1 cellular context compared by ENCODE assay signal in the genomic region with DNA sequence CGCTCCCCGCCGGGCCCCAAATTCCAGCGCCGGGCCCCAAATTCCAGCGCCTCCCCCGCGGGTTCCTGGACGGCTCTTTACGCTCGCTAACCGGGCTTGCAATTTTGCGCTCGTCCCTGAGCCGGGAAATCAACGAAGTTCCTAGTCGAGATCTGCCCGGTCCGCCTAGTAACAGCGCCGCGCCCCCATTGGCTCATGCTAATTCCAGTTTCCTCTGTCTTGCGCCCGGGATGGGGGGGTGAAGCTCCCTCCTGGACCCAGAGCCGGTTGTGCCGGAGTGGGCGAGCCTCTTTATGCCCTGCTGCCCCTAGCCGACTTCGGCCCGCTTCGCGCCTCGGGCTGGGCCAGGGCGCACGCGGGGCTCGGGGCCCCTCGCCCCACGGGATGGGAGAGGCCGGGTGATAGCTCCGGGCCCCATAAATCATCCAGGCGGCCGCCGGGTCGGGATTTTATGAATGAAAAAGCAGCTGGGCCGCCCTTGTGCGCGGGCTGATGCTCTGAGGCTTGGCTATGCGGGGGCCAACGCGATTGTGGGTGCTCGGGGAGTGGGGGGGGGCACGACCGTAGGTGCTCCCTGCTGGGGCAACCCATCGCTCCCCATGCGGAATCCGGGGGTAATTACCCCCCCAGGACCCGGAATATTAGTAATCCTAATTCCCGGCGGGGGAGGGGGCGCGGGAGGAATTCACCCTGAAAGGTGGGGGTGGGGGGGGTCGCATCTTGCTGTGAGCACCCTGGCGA.
A peak's percentile ranks its signal among the peaks of the same experiment; 100 is the strongest.
TF ChIP-seq lines count a peak whose summit lies in the region.

No MANE protein-coding gene starts in this region.

TF ChIP-seq in HepG2, 621 proteins besides CTCF, POLR2A, EP300 and RAD21 (continued from another document and continues in another):
- TF ChIP-seq, protein P1, sequence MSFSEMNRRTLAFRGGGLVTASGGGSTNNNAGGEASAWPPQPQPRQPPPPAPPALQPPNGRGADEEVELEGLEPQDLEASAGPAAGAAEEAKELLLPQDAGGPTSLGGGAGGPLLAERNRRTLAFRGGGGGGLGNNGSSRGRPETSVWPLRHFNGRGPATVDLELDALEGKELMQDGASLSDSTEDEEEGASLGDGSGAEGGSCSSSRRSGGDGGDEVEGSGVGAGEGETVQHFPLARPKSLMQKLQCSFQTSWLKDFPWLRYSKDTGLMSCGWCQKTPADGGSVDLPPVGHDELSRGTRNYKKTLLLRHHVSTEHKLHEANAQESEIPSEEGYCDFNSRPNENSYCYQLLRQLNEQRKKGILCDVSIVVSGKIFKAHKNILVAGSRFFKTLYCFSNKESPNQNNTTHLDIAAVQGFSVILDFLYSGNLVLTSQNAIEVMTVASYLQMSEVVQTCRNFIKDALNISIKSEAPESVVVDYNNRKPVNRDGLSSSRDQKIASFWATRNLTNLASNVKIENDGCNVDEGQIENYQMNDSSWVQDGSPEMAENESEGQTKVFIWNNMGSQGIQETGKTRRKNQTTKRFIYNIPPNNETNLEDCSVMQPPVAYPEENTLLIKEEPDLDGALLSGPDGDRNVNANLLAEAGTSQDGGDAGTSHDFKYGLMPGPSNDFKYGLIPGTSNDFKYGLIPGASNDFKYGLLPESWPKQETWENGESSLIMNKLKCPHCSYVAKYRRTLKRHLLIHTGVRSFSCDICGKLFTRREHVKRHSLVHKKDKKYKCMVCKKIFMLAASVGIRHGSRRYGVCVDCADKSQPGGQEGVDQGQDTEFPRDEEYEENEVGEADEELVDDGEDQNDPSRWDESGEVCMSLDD (CRISPR knock-in tag; IDR thresholded peaks at IDR 0.05; ENCODE audit: borderline replicate concordance): peak; percentile 72
- TF ChIP-seq SAFB2 (CRISPR knock-in tag; IDR thresholded peaks at IDR 0.05; ENCODE audit: borderline replicate concordance, low read depth) (no peak), ATAD3A (CRISPR knock-in tag; IDR thresholded peaks at IDR 0.05) (no peak), RELA (CRISPR knock-in tag; IDR thresholded peaks at IDR 0.05) (no peak), MTA1 (CRISPR knock-in tag; IDR thresholded peaks at IDR 0.05; ENCODE audit: borderline replicate concordance) (0 out of 2 replicates have a peak, but pooled peaks have one; percentile 45), NFYC (CRISPR knock-in tag; IDR thresholded peaks at IDR 0.05) (peak; percentile 80), HOXA9 (CRISPR knock-in tag; IDR thresholded peaks at IDR 0.05; ENCODE audit: borderline replicate concordance) (no peak), AGO1 (IDR thresholded peaks at IDR 0.05; ENCODE audit: low read depth, low read length, poor library complexity, severe bottlenecking) (peak; percentile 52), LCORL (IDR thresholded peaks at IDR 0.05) (no peak), LCORL (CRISPR knock-in tag; IDR thresholded peaks at IDR 0.05) (peak; percentile 72), ZNF557 (CRISPR knock-in tag; IDR thresholded peaks at IDR 0.05) (no peak), ZZZ3 (CRISPR knock-in tag; IDR thresholded peaks at IDR 0.05; ENCODE audit: borderline replicate concordance) (no peak), ZNF747 (CRISPR knock-in tag; IDR thresholded peaks at IDR 0.05; ENCODE audit: borderline replicate concordance) (no peak), ZNF510 (CRISPR knock-in tag; IDR thresholded peaks at IDR 0.05; ENCODE audit: low read depth) (no peak), MXI1 (IDR thresholded peaks at IDR 0.05; ENCODE audit: borderline replicate concordance, low read depth, low read length) (no peak), KLF6 (CRISPR knock-in tag; IDR thresholded peaks at IDR 0.05) (no peak), HNRNPUL1 (IDR thresholded peaks at IDR 0.05; ENCODE audit: low read depth, low read length) (no peak), MTA3 (CRISPR knock-in tag; IDR thresholded peaks at IDR 0.05) (no peak), ZNF17 (CRISPR knock-in tag; IDR thresholded peaks at IDR 0.05) (no peak), ZNF761 (CRISPR knock-in tag; conservative IDR thresholded peaks at IDR 0.05) (no peak), EEA1 (CRISPR knock-in tag; IDR thresholded peaks at IDR 0.05; ENCODE audit: borderline replicate concordance) (no peak), BCL6 (CRISPR knock-in tag; IDR thresholded peaks at IDR 0.05) (peak; percentile 44; the same call in 1 of the 2 replicates), SNAPC2 (CRISPR knock-in tag; IDR thresholded peaks at IDR 0.05) (no peak), ZNF160 (CRISPR knock-in tag; IDR thresholded peaks at IDR 0.05) (no peak), RBFOX2 (IDR thresholded peaks at IDR 0.05; ENCODE audit: low read depth, low read length) (peak; percentile 94), RFX1 (IDR thresholded peaks at IDR 0.05) (no peak), ZNF30 (CRISPR knock-in tag; IDR thresholded peaks at IDR 0.05) (no peak), ISL2 (CRISPR knock-in tag; IDR thresholded peaks at IDR 0.05) (peak; percentile 40; the same call in 1 of the 2 replicates), ZNF383 (CRISPR knock-in tag; IDR thresholded peaks at IDR 0.05; ENCODE audit: borderline replicate concordance) (no peak), JDP2 (CRISPR knock-in tag; IDR thresholded peaks at IDR 0.05; ENCODE audit: borderline replicate concordance) (no peak), ZNF589 (CRISPR knock-in tag; conservative IDR thresholded peaks at IDR 0.05) (no peak), ZNF232 (CRISPR knock-in tag; IDR thresholded peaks at IDR 0.05; ENCODE audit: borderline replicate concordance) (0 out of 2 replicates have a peak, but pooled peaks have one; percentile 58), RCOR2 (CRISPR knock-in tag; IDR thresholded peaks at IDR 0.05) (0 out of 2 replicates have a peak, but pooled peaks have one; percentile 35), ARNT2 (CRISPR knock-in tag; IDR thresholded peaks at IDR 0.05; ENCODE audit: low read depth) (no peak), PCBP1 (IDR thresholded peaks at IDR 0.05; ENCODE audit: borderline replicate concordance, low read depth, low read length) (no peak), SKI (IDR thresholded peaks at IDR 0.05; ENCODE audit: partially characterized antibody) (no peak)
- TF ChIP-seq, protein P2, sequence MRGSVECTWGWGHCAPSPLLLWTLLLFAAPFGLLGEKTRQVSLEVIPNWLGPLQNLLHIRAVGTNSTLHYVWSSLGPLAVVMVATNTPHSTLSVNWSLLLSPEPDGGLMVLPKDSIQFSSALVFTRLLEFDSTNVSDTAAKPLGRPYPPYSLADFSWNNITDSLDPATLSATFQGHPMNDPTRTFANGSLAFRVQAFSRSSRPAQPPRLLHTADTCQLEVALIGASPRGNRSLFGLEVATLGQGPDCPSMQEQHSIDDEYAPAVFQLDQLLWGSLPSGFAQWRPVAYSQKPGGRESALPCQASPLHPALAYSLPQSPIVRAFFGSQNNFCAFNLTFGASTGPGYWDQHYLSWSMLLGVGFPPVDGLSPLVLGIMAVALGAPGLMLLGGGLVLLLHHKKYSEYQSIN (CRISPR knock-in tag; IDR thresholded peaks at IDR 0.05; ENCODE audit: borderline replicate concordance): no peak
- TF ChIP-seq, protein P3, sequence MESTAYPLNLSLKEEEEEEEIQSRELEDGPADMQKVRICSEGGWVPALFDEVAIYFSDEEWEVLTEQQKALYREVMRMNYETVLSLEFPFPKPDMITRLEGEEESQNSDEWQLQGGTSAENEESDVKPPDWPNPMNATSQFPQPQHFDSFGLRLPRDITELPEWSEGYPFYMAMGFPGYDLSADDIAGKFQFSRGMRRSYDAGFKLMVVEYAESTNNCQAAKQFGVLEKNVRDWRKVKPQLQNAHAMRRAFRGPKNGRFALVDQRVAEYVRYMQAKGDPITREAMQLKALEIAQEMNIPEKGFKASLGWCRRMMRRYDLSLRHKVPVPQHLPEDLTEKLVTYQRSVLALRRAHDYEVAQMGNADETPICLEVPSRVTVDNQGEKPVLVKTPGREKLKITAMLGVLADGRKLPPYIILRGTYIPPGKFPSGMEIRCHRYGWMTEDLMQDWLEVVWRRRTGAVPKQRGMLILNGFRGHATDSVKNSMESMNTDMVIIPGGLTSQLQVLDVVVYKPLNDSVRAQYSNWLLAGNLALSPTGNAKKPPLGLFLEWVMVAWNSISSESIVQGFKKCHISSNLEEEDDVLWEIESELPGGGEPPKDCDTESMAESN (CRISPR knock-in tag; conservative IDR thresholded peaks at IDR 0.05): 0 out of 2 replicates have a peak, but pooled peaks have one; percentile 25
- TF ChIP-seq, protein P4, sequence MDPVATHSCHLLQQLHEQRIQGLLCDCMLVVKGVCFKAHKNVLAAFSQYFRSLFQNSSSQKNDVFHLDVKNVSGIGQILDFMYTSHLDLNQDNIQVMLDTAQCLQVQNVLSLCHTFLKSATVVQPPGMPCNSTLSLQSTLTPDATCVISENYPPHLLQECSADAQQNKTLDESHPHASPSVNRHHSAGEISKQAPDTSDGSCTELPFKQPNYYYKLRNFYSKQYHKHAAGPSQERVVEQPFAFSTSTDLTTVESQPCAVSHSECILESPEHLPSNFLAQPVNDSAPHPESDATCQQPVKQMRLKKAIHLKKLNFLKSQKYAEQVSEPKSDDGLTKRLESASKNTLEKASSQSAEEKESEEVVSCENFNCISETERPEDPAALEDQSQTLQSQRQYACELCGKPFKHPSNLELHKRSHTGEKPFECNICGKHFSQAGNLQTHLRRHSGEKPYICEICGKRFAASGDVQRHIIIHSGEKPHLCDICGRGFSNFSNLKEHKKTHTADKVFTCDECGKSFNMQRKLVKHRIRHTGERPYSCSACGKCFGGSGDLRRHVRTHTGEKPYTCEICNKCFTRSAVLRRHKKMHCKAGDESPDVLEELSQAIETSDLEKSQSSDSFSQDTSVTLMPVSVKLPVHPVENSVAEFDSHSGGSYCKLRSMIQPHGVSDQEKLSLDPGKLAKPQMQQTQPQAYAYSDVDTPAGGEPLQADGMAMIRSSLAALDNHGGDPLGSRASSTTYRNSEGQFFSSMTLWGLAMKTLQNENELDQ (CRISPR knock-in tag; IDR thresholded peaks at IDR 0.05; ENCODE audit: borderline replicate concordance): no peak
- TF ChIP-seq, protein P5, sequence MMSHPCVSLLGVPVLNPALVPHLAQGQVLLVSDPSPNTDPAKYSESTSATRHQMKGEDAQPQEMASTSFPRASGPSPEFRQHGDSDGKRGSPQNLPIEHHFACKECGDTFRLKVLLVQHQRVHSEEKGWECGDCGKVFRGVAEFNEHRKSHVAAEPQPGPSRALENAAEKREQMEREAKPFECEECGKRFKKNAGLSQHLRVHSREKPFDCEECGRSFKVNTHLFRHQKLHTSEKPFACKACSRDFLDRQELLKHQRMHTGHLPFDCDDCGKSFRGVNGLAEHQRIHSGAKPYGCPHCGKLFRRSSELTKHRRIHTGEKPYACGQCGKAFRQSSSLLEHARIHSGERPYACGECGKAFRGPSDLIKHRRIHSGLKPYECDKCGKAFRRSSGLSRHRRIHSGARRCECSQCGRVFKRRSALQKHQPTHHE (CRISPR knock-in tag; IDR thresholded peaks at IDR 0.05; ENCODE audit: borderline replicate concordance): peak; percentile 34; the same call in 1 of the 2 replicates
- TF ChIP-seq, protein P6, sequence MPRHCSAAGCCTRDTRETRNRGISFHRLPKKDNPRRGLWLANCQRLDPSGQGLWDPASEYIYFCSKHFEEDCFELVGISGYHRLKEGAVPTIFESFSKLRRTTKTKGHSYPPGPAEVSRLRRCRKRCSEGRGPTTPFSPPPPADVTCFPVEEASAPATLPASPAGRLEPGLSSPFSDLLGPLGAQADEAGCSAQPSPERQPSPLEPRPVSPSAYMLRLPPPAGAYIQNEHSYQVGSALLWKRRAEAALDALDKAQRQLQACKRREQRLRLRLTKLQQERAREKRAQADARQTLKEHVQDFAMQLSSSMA (CRISPR knock-in tag; IDR thresholded peaks at IDR 0.05): no peak
- TF ChIP-seq, protein P7, sequence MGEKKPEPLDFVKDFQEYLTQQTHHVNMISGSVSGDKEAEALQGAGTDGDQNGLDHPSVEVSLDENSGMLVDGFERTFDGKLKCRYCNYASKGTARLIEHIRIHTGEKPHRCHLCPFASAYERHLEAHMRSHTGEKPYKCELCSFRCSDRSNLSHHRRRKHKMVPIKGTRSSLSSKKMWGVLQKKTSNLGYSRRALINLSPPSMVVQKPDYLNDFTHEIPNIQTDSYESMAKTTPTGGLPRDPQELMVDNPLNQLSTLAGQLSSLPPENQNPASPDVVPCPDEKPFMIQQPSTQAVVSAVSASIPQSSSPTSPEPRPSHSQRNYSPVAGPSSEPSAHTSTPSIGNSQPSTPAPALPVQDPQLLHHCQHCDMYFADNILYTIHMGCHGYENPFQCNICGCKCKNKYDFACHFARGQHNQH (CRISPR knock-in tag; IDR thresholded peaks at IDR 0.05): peak; percentile 51; the same call in 1 of the 2 replicates
- TF ChIP-seq, protein P8, sequence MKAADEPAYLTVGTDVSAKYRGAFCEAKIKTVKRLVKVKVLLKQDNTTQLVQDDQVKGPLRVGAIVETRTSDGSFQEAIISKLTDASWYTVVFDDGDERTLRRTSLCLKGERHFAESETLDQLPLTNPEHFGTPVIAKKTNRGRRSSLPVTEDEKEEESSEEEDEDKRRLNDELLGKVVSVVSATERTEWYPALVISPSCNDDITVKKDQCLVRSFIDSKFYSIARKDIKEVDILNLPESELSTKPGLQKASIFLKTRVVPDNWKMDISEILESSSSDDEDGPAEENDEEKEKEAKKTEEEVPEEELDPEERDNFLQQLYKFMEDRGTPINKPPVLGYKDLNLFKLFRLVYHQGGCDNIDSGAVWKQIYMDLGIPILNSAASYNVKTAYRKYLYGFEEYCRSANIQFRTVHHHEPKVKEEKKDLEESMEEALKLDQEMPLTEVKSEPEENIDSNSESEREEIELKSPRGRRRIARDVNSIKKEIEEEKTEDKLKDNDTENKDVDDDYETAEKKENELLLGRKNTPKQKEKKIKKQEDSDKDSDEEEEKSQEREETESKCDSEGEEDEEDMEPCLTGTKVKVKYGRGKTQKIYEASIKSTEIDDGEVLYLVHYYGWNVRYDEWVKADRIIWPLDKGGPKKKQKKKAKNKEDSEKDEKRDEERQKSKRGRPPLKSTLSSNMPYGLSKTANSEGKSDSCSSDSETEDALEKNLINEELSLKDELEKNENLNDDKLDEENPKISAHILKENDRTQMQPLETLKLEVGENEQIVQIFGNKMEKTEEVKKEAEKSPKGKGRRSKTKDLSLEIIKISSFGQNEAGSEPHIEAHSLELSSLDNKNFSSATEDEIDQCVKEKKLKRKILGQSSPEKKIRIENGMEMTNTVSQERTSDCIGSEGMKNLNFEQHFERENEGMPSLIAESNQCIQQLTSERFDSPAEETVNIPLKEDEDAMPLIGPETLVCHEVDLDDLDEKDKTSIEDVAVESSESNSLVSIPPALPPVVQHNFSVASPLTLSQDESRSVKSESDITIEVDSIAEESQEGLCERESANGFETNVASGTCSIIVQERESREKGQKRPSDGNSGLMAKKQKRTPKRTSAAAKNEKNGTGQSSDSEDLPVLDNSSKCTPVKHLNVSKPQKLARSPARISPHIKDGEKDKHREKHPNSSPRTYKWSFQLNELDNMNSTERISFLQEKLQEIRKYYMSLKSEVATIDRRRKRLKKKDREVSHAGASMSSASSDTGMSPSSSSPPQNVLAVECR (CRISPR knock-in tag; IDR thresholded peaks at IDR 0.05; ENCODE audit: borderline replicate concordance): peak; percentile 59; the same call in 1 of the 2 replicates
